1 cellular context compared by ENCODE assay signal in genomic region chr12:120156315-120157259, GRCh38.
A peak's percentile ranks its signal among the peaks of the same experiment; 100 is the strongest.
TF ChIP-seq lines count a peak whose summit lies in the region.

No MANE protein-coding gene starts in this region.

TF ChIP-seq in HepG2, 621 proteins besides CTCF, POLR2A, EP300 and RAD21:
- TF ChIP-seq NCOA5 (CRISPR knock-in tag; IDR thresholded peaks at IDR 0.05) (no peak), GABPA (IDR thresholded peaks at IDR 0.05; ENCODE audit: low read depth, low read length) (0 out of 2 replicates have a peak, but pooled peaks have one; percentile 5), GABPA (CRISPR knock-in tag; IDR thresholded peaks at IDR 0.05; ENCODE audit: low read depth) (no peak), AGO2 (optimal IDR thresholded peaks at IDR 0.05; ENCODE audit: low read depth, low read length) (peak; percentile 26)
